In the genomic region with DNA sequence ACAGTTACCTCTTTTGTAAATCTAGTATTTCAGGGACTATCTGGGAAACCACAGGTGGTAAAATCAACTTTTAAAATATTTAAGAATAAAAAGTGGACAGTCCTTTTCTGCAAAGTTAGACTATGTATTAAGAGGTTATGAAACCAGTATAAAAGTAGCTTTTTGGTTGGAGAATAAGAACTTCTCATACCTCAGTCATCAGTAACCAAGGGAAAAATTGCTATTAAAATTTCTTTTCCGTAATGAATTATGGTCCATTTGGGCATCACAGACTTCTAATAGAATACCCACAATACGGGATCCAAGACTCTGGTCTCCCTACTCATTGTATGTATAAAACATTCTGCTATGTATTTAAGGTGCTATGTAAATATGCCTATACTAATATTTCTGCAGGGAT, we compare ENCODE assay signal across 22 cellular contexts.
"Had no signal": no experiment of that assay in that cellular context is flagged by ENCODE, and none has a peak within 500 bp of the region (broad histone marks: within the 10 kb centered on the region; RNA-seq: fewer than 3 reads in every experiment).

No MANE protein-coding gene starts in this region.

- H3K9me3 ChIP-seq: gastrocnemius medialis, left lung, neutrophil, right lobe of liver, tibial nerve had no signal

- H2AFZ ChIP-seq: parathyroid adenoma had no signal

- H3K4me1 ChIP-seq: parathyroid adenoma had no signal

- H3K79me2 ChIP-seq: parathyroid adenoma had no signal

- ATAC-seq: activated CD4-positive, alpha-beta T cell treated with anti-CD3 and anti-CD28 coated beads for 36 hours; esophagus mucosa; right lobe of liver; stimulated activated naive CD8-positive, alpha-beta T cell treated with anti-CD3 and anti-CD28 coated beads, Interleukin-15, Interleukin-2, amounts not matched to agents 100 U/mL and 50 U/mL, for 24 hours; WTC11 had no signal

- H3K27me3 ChIP-seq: cardiac muscle cell, gastrocnemius medialis, left lung, neutrophil, right lobe of liver, tibial nerve had no signal

- H3K27ac ChIP-seq: cardiac muscle cell, left lung, neutrophil, parathyroid adenoma, right lobe of liver had no signal

- DNase-seq: activated CD4-positive, alpha-beta T cell treated with anti-CD3 and anti-CD28 coated beads for 36 hours; activated CD4-positive, alpha-beta T cell treated with anti-CD3 and anti-CD28 coated beads, Interleukin-2, amount 50 U/mL, for 4 hours; activated CD8-positive, alpha-beta memory T cell treated with anti-CD3 and anti-CD28 coated beads for 24 hours; activated CD8-positive, alpha-beta memory T cell treated with anti-CD3 and anti-CD28 coated beads, Interleukin-2, amount 50 U/mL, for 4 hours; activated naive CD4-positive, alpha-beta T cell; activated T-cell treated with anti-CD3 and anti-CD28 coated beads, Interleukin-2, amount 50 U/mL, for 24 hours; effector memory CD4-positive, alpha-beta T cell; hippocampal formation; kidney glomerular epithelial cell; left lung; right lobe of liver; stimulated activated CD4-positive, alpha-beta T cell treated with anti-CD3 and anti-CD28 coated beads, Interleukin-4, amount 100 ng/mL, for 1 hour; stimulated activated naive CD8-positive, alpha-beta T cell treated with anti-CD3 and anti-CD28 coated beads, Interleukin-15, Interleukin-2, amounts not matched to agents 100 U/mL and 50 U/mL, for 24 hours; T-helper 9 cell had no signal

- H3K4me3 ChIP-seq: cardiac muscle cell, gastrocnemius medialis, left lung, lung, right lobe of liver, tibial nerve had no signal

- H3K36me3 ChIP-seq: cardiac muscle cell, gastrocnemius medialis, left lung, neutrophil, right lobe of liver, tibial nerve had no signal

- H3K9ac ChIP-seq: parathyroid adenoma had no signal
